Comparison of ENCODE assay signal across 1 cellular context in the genomic region with DNA sequence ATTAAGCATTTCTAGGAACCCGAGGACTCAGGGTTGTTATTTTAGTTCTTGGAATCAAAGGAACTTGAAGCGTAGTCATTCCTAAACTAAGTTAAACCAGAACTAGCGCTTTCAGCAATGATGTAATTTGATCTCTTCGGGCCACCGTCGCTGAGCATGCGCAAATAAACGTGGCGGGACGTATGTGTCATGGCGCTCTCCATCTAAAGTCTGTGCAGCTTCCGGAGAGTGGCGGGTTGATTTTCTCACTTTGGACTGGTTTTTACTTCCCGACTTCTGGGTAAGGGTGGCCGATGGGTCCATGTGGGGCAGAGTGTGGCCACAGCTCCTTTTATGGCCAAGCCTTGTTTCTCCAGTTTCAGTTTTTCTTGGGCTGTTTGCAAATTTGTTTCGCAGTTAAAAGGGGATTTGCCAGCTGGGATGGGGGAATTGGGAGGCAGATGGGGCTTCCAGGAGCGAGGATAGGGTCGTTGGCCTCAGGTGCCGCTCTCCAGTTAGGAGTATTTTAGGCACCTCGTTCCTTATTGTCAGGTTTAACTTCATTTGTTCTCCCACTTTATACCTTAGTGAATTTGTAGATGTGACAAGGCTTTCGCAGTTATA.
TF ChIP-seq lines count a peak whose summit lies in the region.

Gene CDKAL1, plus strand, starts transcription at position 163 of the 603 bp plus-strand sequence. CDS start 11,894 bp downstream, outside the sequence.

TF ChIP-seq in HepG2, 621 proteins besides CTCF, POLR2A, EP300 and RAD21 (continued from another document and continues in another):
- TF ChIP-seq, protein P1, sequence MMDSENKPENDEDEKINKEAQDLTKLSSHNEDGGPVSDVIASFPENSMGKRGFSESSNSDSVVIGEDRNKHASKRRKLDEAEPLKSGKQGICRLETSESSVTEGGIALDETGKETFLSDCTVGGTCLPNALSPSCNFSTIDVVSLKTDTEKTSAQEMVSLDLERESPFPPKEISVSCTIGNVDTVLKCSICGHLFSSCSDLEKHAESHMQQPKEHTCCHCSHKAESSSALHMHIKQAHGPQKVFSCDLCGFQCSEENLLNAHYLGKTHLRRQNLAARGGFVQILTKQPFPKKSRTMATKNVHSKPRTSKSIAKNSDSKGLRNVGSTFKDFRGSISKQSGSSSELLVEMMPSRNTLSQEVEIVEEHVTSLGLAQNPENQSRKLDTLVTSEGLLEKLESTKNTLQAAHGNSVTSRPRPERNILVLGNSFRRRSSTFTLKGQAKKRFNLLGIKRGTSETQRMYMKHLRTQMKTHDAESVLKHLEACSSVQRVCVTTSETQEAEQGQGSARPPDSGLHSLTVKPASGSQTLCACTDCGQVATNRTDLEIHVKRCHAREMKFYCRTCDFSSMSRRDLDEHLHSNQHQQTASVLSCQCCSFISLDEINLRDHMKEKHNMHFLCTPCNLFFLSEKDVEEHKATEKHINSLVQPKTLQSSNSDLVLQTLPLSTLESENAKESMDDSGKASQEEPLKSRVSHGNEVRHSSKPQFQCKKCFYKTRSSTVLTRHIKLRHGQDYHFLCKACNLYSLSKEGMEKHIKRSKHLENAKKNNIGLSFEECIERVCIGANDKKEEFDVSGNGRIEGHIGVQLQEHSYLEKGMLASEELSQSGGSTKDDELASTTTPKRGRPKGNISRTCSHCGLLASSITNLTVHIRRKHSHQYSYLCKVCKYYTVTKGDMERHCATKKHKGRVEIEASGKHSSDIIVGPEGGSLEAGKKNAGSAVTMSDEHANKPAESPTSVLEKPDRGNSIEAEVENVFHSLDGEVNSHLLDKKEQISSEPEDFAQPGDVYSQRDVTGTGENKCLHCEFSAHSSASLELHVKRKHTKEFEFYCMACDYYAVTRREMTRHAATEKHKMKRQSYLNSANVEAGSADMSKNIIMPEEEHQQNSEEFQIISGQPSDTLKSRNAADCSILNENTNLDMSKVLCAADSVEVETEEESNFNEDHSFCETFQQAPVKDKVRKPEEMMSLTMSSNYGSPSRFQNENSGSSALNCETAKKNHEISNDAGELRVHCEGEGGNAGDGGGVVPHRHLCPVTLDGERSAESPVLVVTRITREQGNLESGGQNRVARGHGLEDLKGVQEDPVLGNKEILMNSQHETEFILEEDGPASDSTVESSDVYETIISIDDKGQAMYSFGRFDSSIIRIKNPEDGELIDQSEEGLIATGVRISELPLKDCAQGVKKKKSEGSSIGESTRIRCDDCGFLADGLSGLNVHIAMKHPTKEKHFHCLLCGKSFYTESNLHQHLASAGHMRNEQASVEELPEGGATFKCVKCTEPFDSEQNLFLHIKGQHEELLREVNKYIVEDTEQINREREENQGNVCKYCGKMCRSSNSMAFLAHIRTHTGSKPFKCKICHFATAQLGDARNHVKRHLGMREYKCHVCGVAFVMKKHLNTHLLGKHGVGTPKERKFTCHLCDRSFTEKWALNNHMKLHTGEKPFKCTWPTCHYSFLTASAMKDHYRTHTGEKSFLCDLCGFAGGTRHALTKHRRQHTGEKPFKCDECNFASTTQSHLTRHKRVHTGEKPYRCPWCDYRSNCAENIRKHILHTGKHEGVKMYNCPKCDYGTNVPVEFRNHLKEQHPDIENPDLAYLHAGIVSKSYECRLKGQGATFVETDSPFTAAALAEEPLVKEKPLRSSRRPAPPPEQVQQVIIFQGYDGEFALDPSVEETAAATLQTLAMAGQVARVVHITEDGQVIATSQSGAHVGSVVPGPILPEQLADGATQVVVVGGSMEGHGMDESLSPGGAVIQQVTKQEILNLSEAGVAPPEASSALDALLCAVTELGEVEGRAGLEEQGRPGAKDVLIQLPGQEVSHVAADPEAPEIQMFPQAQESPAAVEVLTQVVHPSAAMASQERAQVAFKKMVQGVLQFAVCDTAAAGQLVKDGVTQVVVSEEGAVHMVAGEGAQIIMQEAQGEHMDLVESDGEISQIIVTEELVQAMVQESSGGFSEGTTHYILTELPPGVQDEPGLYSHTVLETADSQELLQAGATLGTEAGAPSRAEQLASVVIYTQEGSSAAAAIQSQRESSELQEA (CRISPR knock-in tag; IDR thresholded peaks at IDR 0.05; ENCODE audit: not compliant biosample characterization): peak; percentile 65
- TF ChIP-seq SMARCE1 (IDR thresholded peaks at IDR 0.05; ENCODE audit: borderline replicate concordance) (no peak), ZNF569 (CRISPR knock-in tag; IDR thresholded peaks at IDR 0.05; ENCODE audit: borderline replicate concordance) (no peak), SAFB2 (CRISPR knock-in tag; IDR thresholded peaks at IDR 0.05; ENCODE audit: borderline replicate concordance, low read depth) (no peak; the same call in 1 of the 2 replicates), ZNF232 (CRISPR knock-in tag; IDR thresholded peaks at IDR 0.05; ENCODE audit: borderline replicate concordance) (peak; percentile 92; the same call in 1 of the 2 replicates), ZNF552 (CRISPR knock-in tag; IDR thresholded peaks at IDR 0.05; ENCODE audit: borderline replicate concordance) (no peak), ZFY (CRISPR knock-in tag; IDR thresholded peaks at IDR 0.05) (peak; percentile 68), HMGXB3 (CRISPR knock-in tag; IDR thresholded peaks at IDR 0.05; ENCODE audit: borderline replicate concordance) (peak; percentile 30; the same call in 1 of the 2 replicates), RCOR2 (CRISPR knock-in tag; IDR thresholded peaks at IDR 0.05) (no peak), NFYB (CRISPR knock-in tag; IDR thresholded peaks at IDR 0.05) (no peak), ZNF296 (CRISPR knock-in tag; conservative IDR thresholded peaks at IDR 0.05) (no peak), U2AF1 (optimal IDR thresholded peaks at IDR 0.05; ENCODE audit: low read depth, low read length) (no peak), BRF2 (CRISPR knock-in tag; IDR thresholded peaks at IDR 0.05) (no peak), GATA4 (IDR thresholded peaks at IDR 0.05; ENCODE audit: borderline replicate concordance, low read depth) (peak; percentile 50; the same call in 1 of the 2 replicates), ZNF432 (CRISPR knock-in tag; IDR thresholded peaks at IDR 0.05; ENCODE audit: borderline replicate concordance) (no peak), ZNF382 (CRISPR knock-in tag; IDR thresholded peaks at IDR 0.05; ENCODE audit: borderline replicate concordance) (no peak), ZNF572 (CRISPR knock-in tag; IDR thresholded peaks at IDR 0.05) (no peak), ATM (IDR thresholded peaks at IDR 0.05; ENCODE audit: borderline replicate concordance) (no peak), BATF2 (CRISPR knock-in tag; IDR thresholded peaks at IDR 0.05) (no peak), TARDBP (CRISPR knock-in tag; IDR thresholded peaks at IDR 0.05) (peak; percentile 82; the same call in 1 of the 2 replicates), DBP (CRISPR knock-in tag; IDR thresholded peaks at IDR 0.05; ENCODE audit: not compliant biosample characterization) (no peak), THAP8 (CRISPR knock-in tag; IDR thresholded peaks at IDR 0.05; ENCODE audit: borderline replicate concordance) (no peak), MLLT10 (CRISPR knock-in tag; IDR thresholded peaks at IDR 0.05) (no peak), ZNF772 (CRISPR knock-in tag; IDR thresholded peaks at IDR 0.05) (peak; percentile 88; the same call in 1 of the 2 replicates), FOXK1 (CRISPR knock-in tag; IDR thresholded peaks at IDR 0.05; ENCODE audit: borderline replicate concordance, low read depth) (peak; percentile 85; the same call in 1 of the 2 replicates), ZNF484 (CRISPR knock-in tag; IDR thresholded peaks at IDR 0.05; ENCODE audit: borderline replicate concordance, low read depth) (no peak), KLF9 (CRISPR knock-in tag; IDR thresholded peaks at IDR 0.05; ENCODE audit: low read depth) (no peak), ZNF724P (CRISPR knock-in tag; IDR thresholded peaks at IDR 0.05; ENCODE audit: borderline replicate concordance) (0 out of 2 replicates have a peak, but pooled peaks have one; percentile 47)
- TF ChIP-seq, protein P2, sequence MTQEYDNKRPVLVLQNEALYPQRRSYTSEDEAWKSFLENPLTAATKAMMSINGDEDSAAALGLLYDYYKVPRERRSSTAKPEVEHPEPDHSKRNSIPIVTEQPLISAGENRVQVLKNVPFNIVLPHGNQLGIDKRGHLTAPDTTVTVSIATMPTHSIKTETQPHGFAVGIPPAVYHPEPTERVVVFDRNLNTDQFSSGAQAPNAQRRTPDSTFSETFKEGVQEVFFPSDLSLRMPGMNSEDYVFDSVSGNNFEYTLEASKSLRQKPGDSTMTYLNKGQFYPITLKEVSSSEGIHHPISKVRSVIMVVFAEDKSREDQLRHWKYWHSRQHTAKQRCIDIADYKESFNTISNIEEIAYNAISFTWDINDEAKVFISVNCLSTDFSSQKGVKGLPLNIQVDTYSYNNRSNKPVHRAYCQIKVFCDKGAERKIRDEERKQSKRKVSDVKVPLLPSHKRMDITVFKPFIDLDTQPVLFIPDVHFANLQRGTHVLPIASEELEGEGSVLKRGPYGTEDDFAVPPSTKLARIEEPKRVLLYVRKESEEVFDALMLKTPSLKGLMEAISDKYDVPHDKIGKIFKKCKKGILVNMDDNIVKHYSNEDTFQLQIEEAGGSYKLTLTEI (CRISPR knock-in tag; conservative IDR thresholded peaks at IDR 0.05): no peak
- TF ChIP-seq, protein P3, sequence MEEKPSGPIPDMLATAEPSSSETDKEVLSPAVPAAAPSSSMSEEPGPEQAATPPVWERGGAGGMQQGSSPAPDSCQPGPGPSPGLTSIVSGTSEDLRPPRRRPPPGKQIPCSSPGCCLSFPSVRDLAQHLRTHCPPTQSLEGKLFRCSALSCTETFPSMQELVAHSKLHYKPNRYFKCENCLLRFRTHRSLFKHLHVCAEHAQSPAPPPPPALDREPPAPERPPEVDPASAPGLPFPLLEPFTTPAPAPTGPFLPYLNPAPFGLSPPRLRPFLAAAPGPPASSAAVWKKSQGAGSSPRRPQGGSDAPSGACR (CRISPR knock-in tag; IDR thresholded peaks at IDR 0.05): no peak
- TF ChIP-seq, protein P4, sequence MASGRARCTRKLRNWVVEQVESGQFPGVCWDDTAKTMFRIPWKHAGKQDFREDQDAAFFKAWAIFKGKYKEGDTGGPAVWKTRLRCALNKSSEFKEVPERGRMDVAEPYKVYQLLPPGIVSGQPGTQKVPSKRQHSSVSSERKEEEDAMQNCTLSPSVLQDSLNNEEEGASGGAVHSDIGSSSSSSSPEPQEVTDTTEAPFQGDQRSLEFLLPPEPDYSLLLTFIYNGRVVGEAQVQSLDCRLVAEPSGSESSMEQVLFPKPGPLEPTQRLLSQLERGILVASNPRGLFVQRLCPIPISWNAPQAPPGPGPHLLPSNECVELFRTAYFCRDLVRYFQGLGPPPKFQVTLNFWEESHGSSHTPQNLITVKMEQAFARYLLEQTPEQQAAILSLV (CRISPR knock-in tag; IDR thresholded peaks at IDR 0.05; ENCODE audit: borderline replicate concordance): 0 out of 2 replicates have a peak, but pooled peaks have one; percentile 21
